16 cellular contexts compared by ENCODE assay signal in genomic region chr10:48672596-48673255, GRCh38. TPM values are rescaled to one million over a fixed set of nuclear protein-coding genes. Genes with fewer than 3 reads are reported as not detected.
DNase-seq lines count a peak whose midpoint lies in the region; ATAC-seq and TF ChIP-seq lines count a peak whose summit lies in the region.
"Had no signal": no experiment of that assay in that cellular context is flagged by ENCODE, and none has a peak within 500 bp of the region (broad histone marks: within the 10 kb centered on the region; RNA-seq: fewer than 3 reads in every experiment).

No MANE protein-coding gene starts in this region.

- H3K36me3 ChIP-seq in vagina (no peaks in the 10 kb centered on the region), left lung (no peaks in the 10 kb centered on the region)
- H3K36me3 ChIP-seq: adrenal gland had no signal

- TF ChIP-seq POLR2A in vagina (IDR thresholded peaks at IDR 0.05), result no peak

- peak overlapping the region; percentile 30 for H3K4me3 Mint-ChIP-seq in activated naive CD8-positive, alpha-beta T cell treated with anti-CD3 and anti-CD28 coated beads, Interleukin-2, amount 50 U/mL, for 24 hours
- H3K4me3 Mint-ChIP-seq in activated naive CD8-positive, alpha-beta T cell treated with anti-CD3 and anti-CD28 coated beads for 36 hours, result no peak overlapping the region
- H3K4me3 Mint-ChIP-seq: dendritic cell treated with granulocyte-macrophage colony-stimulating factor and Interleukin-4, amounts not matched to agents 40 ng/mL and 50 ng/mL, for 4 days had no signal

- H3K9me3 ChIP-seq in vagina (peaks cover 3% of the 10 kb centered on the region), left lung (peaks cover 0 to 2% of the 10 kb centered on the region in 2 donors)
- H3K9me3 ChIP-seq: adrenal gland, testis had no signal

- DNase-seq in activated naive CD8-positive, alpha-beta T cell treated with anti-CD3 and anti-CD28 coated beads, Interleukin-2, amount 50 U/mL, for 24 hours, result no peak
- no peak for DNase-seq in activated naive CD8-positive, alpha-beta T cell treated with anti-CD3 and anti-CD28 coated beads for 36 hours
- DNase-seq in vagina (ENCODE audit: extremely low spot score in 2 of 2) (peak; percentile 40 to 77), SKM-1 treated with dmso at 0.1 percent for 144 hours (lab: John Stamatoyannopoulos, UW; ENCODE audit: unreplicated experiment) (no peak), left lung (no peak), T-helper 9 cell (no peak)
- DNase-seq: adrenal gland, Calu3, NCI-H1048, retina, testis had no signal

- TF ChIP-seq CTCF in vagina (IDR thresholded peaks at IDR 0.05) (no peak), left lung (IDR thresholded peaks at IDR 0.05) (no peak)

- H3K4me3 ChIP-seq in vagina, result no peak overlapping the region
- H3K4me3 ChIP-seq in left lung, result no peak overlapping the region
- H3K4me3 ChIP-seq: adrenal gland had no signal

- peaks cover under 1% of the 10 kb centered on the region for H3K9me3 Mint-ChIP-seq in activated naive CD8-positive, alpha-beta T cell treated with anti-CD3 and anti-CD28 coated beads, Interleukin-2, amount 50 U/mL, for 24 hours
- H3K9me3 Mint-ChIP-seq in activated naive CD8-positive, alpha-beta T cell treated with anti-CD3 and anti-CD28 coated beads for 36 hours, result no peaks in the 10 kb centered on the region

- peaks cover 6% of the 10 kb centered on the region for H3K4me1 Mint-ChIP-seq in activated naive CD8-positive, alpha-beta T cell treated with anti-CD3 and anti-CD28 coated beads, Interleukin-2, amount 50 U/mL, for 24 hours
- H3K4me1 Mint-ChIP-seq in activated naive CD8-positive, alpha-beta T cell treated with anti-CD3 and anti-CD28 coated beads for 36 hours, result no peaks in the 10 kb centered on the region

- peak overlapping the region; percentile 48 for H3K27ac Mint-ChIP-seq in activated naive CD8-positive, alpha-beta T cell treated with anti-CD3 and anti-CD28 coated beads, Interleukin-2, amount 50 U/mL, for 24 hours
- H3K27ac Mint-ChIP-seq in activated naive CD8-positive, alpha-beta T cell treated with anti-CD3 and anti-CD28 coated beads for 36 hours, result no peak overlapping the region

- H3K27ac ChIP-seq in vagina (no peak overlapping the region), left lung (no peak overlapping the region)
- H3K27ac ChIP-seq: adrenal gland, testis had no signal

- ATAC-seq in activated naive CD8-positive, alpha-beta T cell treated with anti-CD3 and anti-CD28 coated beads, Interleukin-2, amount 50 U/mL, for 24 hours, result no peak
- peak; percentile 24 for ATAC-seq in GM21717 (IDR thresholded peaks at IDR 0.05; ENCODE audit: unreplicated experiment)
- peak; percentile 0 for ATAC-seq in HG03460 (IDR thresholded peaks at IDR 0.05; ENCODE audit: unreplicated experiment)
- ATAC-seq in left lung, result no peak

- no peaks in the 10 kb centered on the region for H3K36me3 Mint-ChIP-seq in activated naive CD8-positive, alpha-beta T cell treated with anti-CD3 and anti-CD28 coated beads, Interleukin-2, amount 50 U/mL, for 24 hours (ENCODE audit: low read depth)
- H3K36me3 Mint-ChIP-seq in activated naive CD8-positive, alpha-beta T cell treated with anti-CD3 and anti-CD28 coated beads for 36 hours, result no peaks in the 10 kb centered on the region

- H3K4me1 ChIP-seq in vagina, result no peaks in the 10 kb centered on the region
- no peaks in the 10 kb centered on the region for H3K4me1 ChIP-seq in left lung
- H3K4me1 ChIP-seq: adrenal gland, testis had no signal

- no peaks in the 10 kb centered on the region for H3K27me3 Mint-ChIP-seq in activated naive CD8-positive, alpha-beta T cell treated with anti-CD3 and anti-CD28 coated beads, Interleukin-2, amount 50 U/mL, for 24 hours
- no peaks in the 10 kb centered on the region for H3K27me3 Mint-ChIP-seq in activated naive CD8-positive, alpha-beta T cell treated with anti-CD3 and anti-CD28 coated beads for 36 hours
- H3K27me3 Mint-ChIP-seq: dendritic cell treated with granulocyte-macrophage colony-stimulating factor and Interleukin-4, amounts not matched to agents 40 ng/mL and 50 ng/mL, for 4 days had no signal

- intact Hi-C loops in vagina (cut with DNase I) (no loop called here), left lung (cut with DNase I) (no loop called here)

- H3K27me3 ChIP-seq in vagina, result no peaks in the 10 kb centered on the region
- peaks cover 0 to 11% of the 10 kb centered on the region in 2 donors for H3K27me3 ChIP-seq in left lung
- H3K27me3 ChIP-seq: adrenal gland, testis had no signal

RNA-seq across cellular contexts. Expression of gene WDFY4, which starts 11.9 kb away (rescaled TPM):
- 1 to 10 TPM in 1 of 2 experiments, under 1 TPM in 1; 0.93 to 1.2 TPM for total RNA-seq in activated naive CD8-positive, alpha-beta T cell treated with anti-CD3 and anti-CD28 coated beads for 36 hours
- 6.4 TPM for total RNA-seq in vagina
- total RNA-seq in left lung, result 10 to 100 TPM in 1 of 2 donors, 1 to 10 TPM in 1; 9.3 to 23.6 TPM
- total RNA-seq: A172, Calu3, NCI-H460 had no signal

Comparison
In these comparisons a context has a peak if more than half of its experiments do, and no peak if none do; other contexts are left out.
1. ATAC-seq: peak in GM21717 (single experiment) and HG03460 (single experiment); none in activated naive CD8-positive, alpha-beta T cell treated with anti-CD3 and anti-CD28 coated beads, Interleukin-2, amount 50 U/mL, for 24 hours (single experiment) and left lung (single experiment).
2. DNase-seq: peak in vagina (2 of 2); none in activated naive CD8-positive, alpha-beta T cell treated with anti-CD3 and anti-CD28 coated beads, Interleukin-2, amount 50 U/mL, for 24 hours (single experiment), activated naive CD8-positive, alpha-beta T cell treated with anti-CD3 and anti-CD28 coated beads for 36 hours (single experiment), SKM-1 treated with dmso at 0.1 percent for 144 hours (single experiment), left lung (0 of 2) and T-helper 9 cell (single experiment).